ENCODE assay signal across 7 cellular contexts in the genomic region with DNA sequence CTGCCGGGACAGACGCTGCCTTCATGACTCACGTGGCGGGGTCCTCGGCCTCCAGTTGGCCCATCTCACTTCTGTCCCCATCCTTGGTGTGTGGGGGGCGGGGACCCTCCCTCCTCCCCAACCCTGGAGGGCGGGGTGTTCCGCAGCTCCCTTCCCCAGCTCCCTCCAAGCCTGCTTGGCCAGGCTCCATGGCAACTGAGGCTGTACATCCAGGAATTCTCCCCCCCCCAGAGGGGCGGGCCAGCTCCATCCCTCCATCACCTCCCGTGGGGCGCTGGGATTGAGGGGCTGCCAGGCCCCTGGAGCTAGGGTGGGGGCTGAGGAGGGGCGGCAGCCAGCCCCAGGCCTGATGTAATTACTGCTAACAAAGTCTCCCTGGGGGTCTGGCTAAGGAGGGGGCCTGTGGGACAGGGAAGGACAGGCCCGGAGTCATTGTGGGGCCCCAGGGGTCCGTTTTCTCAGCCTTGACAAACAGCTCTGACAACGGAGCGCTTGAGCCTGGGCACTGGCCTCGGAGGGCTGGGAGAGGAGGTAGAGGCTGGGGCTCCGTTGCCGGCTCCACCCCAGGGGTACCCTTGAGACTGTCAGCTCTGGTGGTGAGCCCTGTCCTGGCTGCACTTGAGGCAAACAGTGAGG. TPM values are rescaled to one million over a fixed set of nuclear protein-coding genes. Genes with fewer than 3 reads are reported as not detected.
DNase-seq lines count a peak whose midpoint lies in the region; ATAC-seq lines count a peak whose summit lies in the region.
"Had no signal": no experiment of that assay in that cellular context is flagged by ENCODE, and none has a peak within 500 bp of the region (broad histone marks: within the 10 kb centered on the region; RNA-seq: fewer than 3 reads in every experiment).

No MANE protein-coding gene starts in this region.

- H3K4me1 ChIP-seq in NT2/D1 (ENCODE audit: insufficient read depth, insufficient read length), result peaks cover 28% of the 10 kb centered on the region

- no peaks in the 10 kb centered on the region for H3K27me3 ChIP-seq in NT2/D1 (ENCODE audit: insufficient read depth, insufficient read length)

- intact Hi-C loops in Right ventricle myocardium superior (cut with DNase I), result no loop called here

- no peak overlapping the region for H3K27ac Mint-ChIP-seq in stimulated activated naive B cell treated with anti-CD40 and anti-IgM and Interleukin-4, amounts not matched to agents 10 μg/mL and 1 μg/mL and 100 μg/mL, for 72 hours

- no peak overlapping the region for H3K4me3 ChIP-seq in NT2/D1 (ENCODE audit: insufficient read length, low read depth)

- ATAC-seq in Right ventricle myocardium superior (ENCODE audit: poor library complexity), result peak; percentile 22
- ATAC-seq in stimulated activated naive B cell treated with anti-CD40 and anti-IgM and Interleukin-4, amounts not matched to agents 10 μg/mL and 1 μg/mL and 100 μg/mL, for 72 hours (replicated peaks), result no peak

- H3K36me3 ChIP-seq in NT2/D1 (ENCODE audit: insufficient read depth, insufficient read length, low read length), result peaks cover 44% of the 10 kb centered on the region

- peak overlapping the region; percentile 7 to 21 for H3K4me3 Mint-ChIP-seq in stimulated activated naive B cell treated with anti-CD40 and anti-IgM and Interleukin-4, amounts not matched to agents 10 μg/mL and 1 μg/mL and 100 μg/mL, for 72 hours

- H3K4me1 Mint-ChIP-seq in stimulated activated naive B cell treated with anti-CD40 and anti-IgM and Interleukin-4, amounts not matched to agents 10 μg/mL and 1 μg/mL and 100 μg/mL, for 72 hours, result peaks cover 38 to 68% of the 10 kb centered on the region in 2 donors

- peak overlapping the region; percentile 64 for H3K9ac ChIP-seq in NT2/D1 (ENCODE audit: insufficient read length, low read depth)

- H3K9me3 ChIP-seq in NT2/D1 (ENCODE audit: insufficient read depth, low read length), result no peaks in the 10 kb centered on the region

- H3K27me3 Mint-ChIP-seq in stimulated activated naive B cell treated with anti-CD40 and anti-IgM and Interleukin-4, amounts not matched to agents 10 μg/mL and 1 μg/mL and 100 μg/mL, for 72 hours, result no peaks in the 10 kb centered on the region

- peaks cover 22 to 30% of the 10 kb centered on the region in 2 donors for H3K36me3 Mint-ChIP-seq in stimulated activated naive B cell treated with anti-CD40 and anti-IgM and Interleukin-4, amounts not matched to agents 10 μg/mL and 1 μg/mL and 100 μg/mL, for 72 hours

- H3K9me3 Mint-ChIP-seq in stimulated activated naive B cell treated with anti-CD40 and anti-IgM and Interleukin-4, amounts not matched to agents 10 μg/mL and 1 μg/mL and 100 μg/mL, for 72 hours, result no peaks in the 10 kb centered on the region

- DNase-seq in NT2/D1 (ENCODE audit: low read depth, low spot score) (no peak), Right ventricle myocardium superior (peak; percentile 72), HUDEP-2 (lab: John Stamatoyannopoulos, UW; ENCODE audit: unreplicated experiment in 76 of 76) (no peak), AG08396 (ENCODE audit: low spot score) (no peak)
- DNase-seq in stimulated activated naive B cell treated with anti-CD40 and anti-IgM and Interleukin-4, amounts not matched to agents 10 μg/mL and 1 μg/mL and 100 μg/mL, for 72 hours, result no peak
- DNase-seq: NCI-H1694 treated with DMSO at 0.1 percent for 48 hours had no signal

RNA-seq across cellular contexts. Expression of a gene that starts 8.0 kb away (rescaled TPM):
- total RNA-seq in Right ventricle myocardium superior, result 15.1 TPM

RNA-seq across cellular contexts. Expression of a gene that starts 22.4 kb away (rescaled TPM):
- total RNA-seq in Right ventricle myocardium superior, result 7.7 TPM

RNA-seq across cellular contexts. Expression of a gene that starts 28.0 kb away (rescaled TPM):
- 13.0 TPM for total RNA-seq in Right ventricle myocardium superior
- total RNA-seq: pulmonary artery endothelial cell had no signal

RNA-seq across cellular contexts. Expression of a gene that starts 33.1 kb away (rescaled TPM):
- total RNA-seq in Right ventricle myocardium superior, result 48.6 TPM

RNA-seq across cellular contexts. Expression of a gene that starts 37.7 kb away (rescaled TPM):
- not detected for total RNA-seq in Right ventricle myocardium superior
- total RNA-seq: pulmonary artery endothelial cell had no signal
